In the genomic region with DNA sequence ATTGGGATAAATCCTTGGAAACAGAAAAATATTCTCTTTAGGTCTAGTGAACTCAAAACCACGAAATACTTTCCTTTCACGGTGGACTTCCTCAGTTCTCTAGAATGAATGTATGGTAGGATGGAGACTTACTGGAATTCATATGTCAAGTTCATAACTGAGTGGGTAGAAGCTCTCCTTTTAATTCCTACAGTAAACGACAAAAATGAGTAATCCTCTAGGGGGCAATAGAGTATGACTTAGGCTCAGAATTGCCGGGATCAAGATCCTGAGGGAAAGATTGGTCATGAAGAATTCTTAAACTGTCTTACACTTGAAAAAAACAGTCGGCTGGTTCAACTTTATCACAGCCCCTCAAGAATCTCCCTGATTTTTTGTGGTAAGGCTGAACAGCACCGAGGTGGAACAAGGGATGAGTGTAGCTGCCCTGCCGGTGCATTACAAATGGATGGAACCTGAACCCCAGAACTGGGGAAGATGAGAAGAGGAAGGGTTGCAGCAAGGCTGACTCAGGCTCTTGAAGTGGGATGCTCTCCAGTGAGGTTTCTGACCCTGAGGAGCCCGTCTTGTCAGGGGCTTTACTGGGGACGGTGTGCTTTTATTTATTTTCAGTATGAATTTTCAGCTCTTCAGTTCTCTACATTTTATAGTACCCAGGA, we compare ENCODE assay signal across 1 cellular context.
TF ChIP-seq lines count a peak whose summit lies in the region.

No MANE protein-coding gene starts in this region.

TF ChIP-seq in GM12878, 131 proteins besides CTCF, POLR2A, EP300 and RAD21:
- TF ChIP-seq, protein P1, sequence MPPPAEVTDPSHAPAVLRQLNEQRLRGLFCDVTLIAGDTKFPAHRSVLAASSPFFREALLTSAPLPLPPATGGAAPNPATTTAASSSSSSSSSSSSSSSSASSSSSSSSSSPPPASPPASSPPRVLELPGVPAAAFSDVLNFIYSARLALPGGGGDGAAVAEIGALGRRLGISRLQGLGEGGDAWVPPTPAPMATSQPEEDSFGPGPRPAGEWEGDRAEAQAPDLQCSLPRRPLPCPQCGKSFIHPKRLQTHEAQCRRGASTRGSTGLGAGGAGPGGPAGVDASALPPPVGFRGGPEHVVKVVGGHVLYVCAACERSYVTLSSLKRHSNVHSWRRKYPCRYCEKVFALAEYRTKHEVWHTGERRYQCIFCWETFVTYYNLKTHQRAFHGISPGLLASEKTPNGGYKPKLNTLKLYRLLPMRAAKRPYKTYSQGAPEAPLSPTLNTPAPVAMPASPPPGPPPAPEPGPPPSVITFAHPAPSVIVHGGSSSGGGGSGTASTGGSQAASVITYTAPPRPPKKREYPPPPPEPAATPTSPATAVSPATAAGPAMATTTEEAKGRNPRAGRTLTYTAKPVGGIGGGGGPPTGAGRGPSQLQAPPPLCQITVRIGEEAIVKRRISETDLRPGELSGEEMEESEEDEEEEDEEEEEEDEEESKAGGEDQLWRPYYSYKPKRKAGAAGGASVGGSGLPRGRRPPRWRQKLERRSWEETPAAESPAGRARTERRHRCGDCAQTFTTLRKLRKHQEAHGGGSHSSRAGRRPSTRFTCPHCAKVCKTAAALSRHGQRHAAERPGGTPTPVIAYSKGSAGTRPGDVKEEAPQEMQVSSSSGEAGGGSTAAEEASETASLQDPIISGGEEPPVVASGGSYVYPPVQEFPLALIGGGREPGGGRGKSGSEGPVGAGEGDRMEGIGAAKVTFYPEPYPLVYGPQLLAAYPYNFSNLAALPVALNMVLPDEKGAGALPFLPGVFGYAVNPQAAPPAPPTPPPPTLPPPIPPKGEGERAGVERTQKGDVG (CRISPR knock-in tag; IDR thresholded peaks at IDR 0.05): no peak
- TF ChIP-seq, protein P2, sequence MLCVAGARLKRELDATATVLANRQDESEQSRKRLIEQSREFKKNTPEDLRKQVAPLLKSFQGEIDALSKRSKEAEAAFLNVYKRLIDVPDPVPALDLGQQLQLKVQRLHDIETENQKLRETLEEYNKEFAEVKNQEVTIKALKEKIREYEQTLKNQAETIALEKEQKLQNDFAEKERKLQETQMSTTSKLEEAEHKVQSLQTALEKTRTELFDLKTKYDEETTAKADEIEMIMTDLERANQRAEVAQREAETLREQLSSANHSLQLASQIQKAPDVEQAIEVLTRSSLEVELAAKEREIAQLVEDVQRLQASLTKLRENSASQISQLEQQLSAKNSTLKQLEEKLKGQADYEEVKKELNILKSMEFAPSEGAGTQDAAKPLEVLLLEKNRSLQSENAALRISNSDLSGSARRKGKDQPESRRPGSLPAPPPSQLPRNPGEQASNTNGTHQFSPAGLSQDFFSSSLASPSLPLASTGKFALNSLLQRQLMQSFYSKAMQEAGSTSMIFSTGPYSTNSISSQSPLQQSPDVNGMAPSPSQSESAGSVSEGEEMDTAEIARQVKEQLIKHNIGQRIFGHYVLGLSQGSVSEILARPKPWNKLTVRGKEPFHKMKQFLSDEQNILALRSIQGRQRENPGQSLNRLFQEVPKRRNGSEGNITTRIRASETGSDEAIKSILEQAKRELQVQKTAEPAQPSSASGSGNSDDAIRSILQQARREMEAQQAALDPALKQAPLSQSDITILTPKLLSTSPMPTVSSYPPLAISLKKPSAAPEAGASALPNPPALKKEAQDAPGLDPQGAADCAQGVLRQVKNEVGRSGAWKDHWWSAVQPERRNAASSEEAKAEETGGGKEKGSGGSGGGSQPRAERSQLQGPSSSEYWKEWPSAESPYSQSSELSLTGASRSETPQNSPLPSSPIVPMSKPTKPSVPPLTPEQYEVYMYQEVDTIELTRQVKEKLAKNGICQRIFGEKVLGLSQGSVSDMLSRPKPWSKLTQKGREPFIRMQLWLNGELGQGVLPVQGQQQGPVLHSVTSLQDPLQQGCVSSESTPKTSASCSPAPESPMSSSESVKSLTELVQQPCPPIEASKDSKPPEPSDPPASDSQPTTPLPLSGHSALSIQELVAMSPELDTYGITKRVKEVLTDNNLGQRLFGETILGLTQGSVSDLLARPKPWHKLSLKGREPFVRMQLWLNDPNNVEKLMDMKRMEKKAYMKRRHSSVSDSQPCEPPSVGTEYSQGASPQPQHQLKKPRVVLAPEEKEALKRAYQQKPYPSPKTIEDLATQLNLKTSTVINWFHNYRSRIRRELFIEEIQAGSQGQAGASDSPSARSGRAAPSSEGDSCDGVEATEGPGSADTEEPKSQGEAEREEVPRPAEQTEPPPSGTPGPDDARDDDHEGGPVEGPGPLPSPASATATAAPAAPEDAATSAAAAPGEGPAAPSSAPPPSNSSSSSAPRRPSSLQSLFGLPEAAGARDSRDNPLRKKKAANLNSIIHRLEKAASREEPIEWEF (IDR thresholded peaks at IDR 0.05; ENCODE audit: insufficient replicate concordance, low read depth, low read length): no peak
- TF ChIP-seq RELA (IDR thresholded peaks at IDR 0.05; ENCODE audit: borderline replicate concordance, partially characterized antibody) (no peak), SP1 (IDR thresholded peaks at IDR 0.05; ENCODE audit: low read depth, low read length) (no peak), DPF2 (IDR thresholded peaks at IDR 0.05) (no peak), NR2C1 (IDR thresholded peaks at IDR 0.05) (no peak), SPI1 (IDR thresholded peaks at IDR 0.05; ENCODE audit: borderline replicate concordance, insufficient read depth, low read depth, low read length) (no peak), STAT3 (IDR thresholded peaks at IDR 0.05; ENCODE audit: low read depth, low read length) (no peak), PAX8 (IDR thresholded peaks at IDR 0.05) (no peak), ZNF622 (IDR thresholded peaks at IDR 0.05) (no peak), MTA2 (IDR thresholded peaks at IDR 0.05; ENCODE audit: low read depth) (no peak), KLF5 (IDR thresholded peaks at IDR 0.05; ENCODE audit: partially characterized antibody) (no peak), BCL11A (IDR thresholded peaks at IDR 0.05; ENCODE audit: low read depth, low read length) (no peak), MEF2A (IDR thresholded peaks at IDR 0.05; ENCODE audit: insufficient read depth, low read depth, low read length) (no peak), NBN (IDR thresholded peaks at IDR 0.05) (no peak)
- TF ChIP-seq, protein P3, sequence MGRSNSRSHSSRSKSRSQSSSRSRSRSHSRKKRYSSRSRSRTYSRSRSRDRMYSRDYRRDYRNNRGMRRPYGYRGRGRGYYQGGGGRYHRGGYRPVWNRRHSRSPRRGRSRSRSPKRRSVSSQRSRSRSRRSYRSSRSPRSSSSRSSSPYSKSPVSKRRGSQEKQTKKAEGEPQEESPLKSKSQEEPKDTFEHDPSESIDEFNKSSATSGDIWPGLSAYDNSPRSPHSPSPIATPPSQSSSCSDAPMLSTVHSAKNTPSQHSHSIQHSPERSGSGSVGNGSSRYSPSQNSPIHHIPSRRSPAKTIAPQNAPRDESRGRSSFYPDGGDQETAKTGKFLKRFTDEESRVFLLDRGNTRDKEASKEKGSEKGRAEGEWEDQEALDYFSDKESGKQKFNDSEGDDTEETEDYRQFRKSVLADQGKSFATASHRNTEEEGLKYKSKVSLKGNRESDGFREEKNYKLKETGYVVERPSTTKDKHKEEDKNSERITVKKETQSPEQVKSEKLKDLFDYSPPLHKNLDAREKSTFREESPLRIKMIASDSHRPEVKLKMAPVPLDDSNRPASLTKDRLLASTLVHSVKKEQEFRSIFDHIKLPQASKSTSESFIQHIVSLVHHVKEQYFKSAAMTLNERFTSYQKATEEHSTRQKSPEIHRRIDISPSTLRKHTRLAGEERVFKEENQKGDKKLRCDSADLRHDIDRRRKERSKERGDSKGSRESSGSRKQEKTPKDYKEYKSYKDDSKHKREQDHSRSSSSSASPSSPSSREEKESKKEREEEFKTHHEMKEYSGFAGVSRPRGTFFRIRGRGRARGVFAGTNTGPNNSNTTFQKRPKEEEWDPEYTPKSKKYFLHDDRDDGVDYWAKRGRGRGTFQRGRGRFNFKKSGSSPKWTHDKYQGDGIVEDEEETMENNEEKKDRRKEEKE (IDR thresholded peaks at IDR 0.05): no peak
- TF ChIP-seq, protein P4, sequence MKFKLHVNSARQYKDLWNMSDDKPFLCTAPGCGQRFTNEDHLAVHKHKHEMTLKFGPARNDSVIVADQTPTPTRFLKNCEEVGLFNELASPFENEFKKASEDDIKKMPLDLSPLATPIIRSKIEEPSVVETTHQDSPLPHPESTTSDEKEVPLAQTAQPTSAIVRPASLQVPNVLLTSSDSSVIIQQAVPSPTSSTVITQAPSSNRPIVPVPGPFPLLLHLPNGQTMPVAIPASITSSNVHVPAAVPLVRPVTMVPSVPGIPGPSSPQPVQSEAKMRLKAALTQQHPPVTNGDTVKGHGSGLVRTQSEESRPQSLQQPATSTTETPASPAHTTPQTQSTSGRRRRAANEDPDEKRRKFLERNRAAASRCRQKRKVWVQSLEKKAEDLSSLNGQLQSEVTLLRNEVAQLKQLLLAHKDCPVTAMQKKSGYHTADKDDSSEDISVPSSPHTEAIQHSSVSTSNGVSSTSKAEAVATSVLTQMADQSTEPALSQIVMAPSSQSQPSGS (IDR thresholded peaks at IDR 0.05; ENCODE audit: low read length): no peak
- TF ChIP-seq, protein P5, sequence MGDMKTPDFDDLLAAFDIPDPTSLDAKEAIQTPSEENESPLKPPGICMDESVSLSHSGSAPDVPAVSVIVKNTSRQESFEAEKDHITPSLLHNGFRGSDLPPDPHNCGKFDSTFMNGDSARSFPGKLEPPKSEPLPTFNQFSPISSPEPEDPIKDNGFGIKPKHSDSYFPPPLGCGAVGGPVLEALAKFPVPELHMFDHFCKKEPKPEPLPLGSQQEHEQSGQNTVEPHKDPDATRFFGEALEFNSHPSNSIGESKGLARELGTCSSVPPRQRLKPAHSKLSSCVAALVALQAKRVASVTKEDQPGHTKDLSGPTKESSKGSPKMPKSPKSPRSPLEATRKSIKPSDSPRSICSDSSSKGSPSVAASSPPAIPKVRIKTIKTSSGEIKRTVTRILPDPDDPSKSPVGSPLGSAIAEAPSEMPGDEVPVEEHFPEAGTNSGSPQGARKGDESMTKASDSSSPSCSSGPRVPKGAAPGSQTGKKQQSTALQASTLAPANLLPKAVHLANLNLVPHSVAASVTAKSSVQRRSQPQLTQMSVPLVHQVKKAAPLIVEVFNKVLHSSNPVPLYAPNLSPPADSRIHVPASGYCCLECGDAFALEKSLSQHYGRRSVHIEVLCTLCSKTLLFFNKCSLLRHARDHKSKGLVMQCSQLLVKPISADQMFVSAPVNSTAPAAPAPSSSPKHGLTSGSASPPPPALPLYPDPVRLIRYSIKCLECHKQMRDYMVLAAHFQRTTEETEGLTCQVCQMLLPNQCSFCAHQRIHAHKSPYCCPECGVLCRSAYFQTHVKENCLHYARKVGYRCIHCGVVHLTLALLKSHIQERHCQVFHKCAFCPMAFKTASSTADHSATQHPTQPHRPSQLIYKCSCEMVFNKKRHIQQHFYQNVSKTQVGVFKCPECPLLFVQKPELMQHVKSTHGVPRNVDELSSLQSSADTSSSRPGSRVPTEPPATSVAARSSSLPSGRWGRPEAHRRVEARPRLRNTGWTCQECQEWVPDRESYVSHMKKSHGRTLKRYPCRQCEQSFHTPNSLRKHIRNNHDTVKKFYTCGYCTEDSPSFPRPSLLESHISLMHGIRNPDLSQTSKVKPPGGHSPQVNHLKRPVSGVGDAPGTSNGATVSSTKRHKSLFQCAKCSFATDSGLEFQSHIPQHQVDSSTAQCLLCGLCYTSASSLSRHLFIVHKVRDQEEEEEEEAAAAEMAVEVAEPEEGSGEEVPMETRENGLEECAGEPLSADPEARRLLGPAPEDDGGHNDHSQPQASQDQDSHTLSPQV (IDR thresholded peaks at IDR 0.05): no peak
